In genomic region chr10:118961401-118961800, GRCh38 we compare ENCODE assay signal across 14 cellular contexts.
DNase-seq lines count a peak whose midpoint lies in the region; ATAC-seq and TF ChIP-seq lines count a peak whose summit lies in the region.
"Had no signal": no experiment of that assay in that cellular context is flagged by ENCODE, and none has a peak within 500 bp of the region (broad histone marks: within the 10 kb centered on the region; RNA-seq: fewer than 3 reads in every experiment).

No MANE protein-coding gene starts in this region.

- no peak overlapping the region for H3K9ac ChIP-seq in endodermal cell (ENCODE audit: extremely low read depth, low read length, poor library complexity, severe bottlenecking)
- H3K9ac ChIP-seq: BLaER1 treated with 17β-estradiol and CSF1 and Interleukin-3, amounts not matched to agents 10 nM and 100 nM had no signal

- no peaks in the 10 kb centered on the region for H3K36me3 ChIP-seq in endodermal cell (ENCODE audit: control insufficient read depth, insufficient read depth, low read length)
- H3K36me3 ChIP-seq in vagina = no peaks in the 10 kb centered on the region
- no peaks in the 10 kb centered on the region for H3K36me3 ChIP-seq in upper lobe of left lung
- H3K36me3 ChIP-seq in thyroid gland = no peaks in the 10 kb centered on the region
- H3K36me3 ChIP-seq: BLaER1 treated with 17β-estradiol and CSF1 and Interleukin-3, amounts not matched to agents 10 nM and 100 nM; HAP-1 had no signal

- H3K36me3 Mint-ChIP-seq in endodermal cell (ENCODE audit: low read depth) = no peaks in the 10 kb centered on the region
- H3K36me3 Mint-ChIP-seq: CD4-positive, CD25-positive, alpha-beta regulatory T cell had no signal

- H3K4me1 ChIP-seq in endodermal cell (ENCODE audit: control insufficient read depth, insufficient read depth, low read length) (no peaks in the 10 kb centered on the region), vagina (peaks cover 24% of the 10 kb centered on the region), upper lobe of left lung (peaks cover 3 to 12% (median 11%) of the 10 kb centered on the region in 4 donors), thyroid gland (peaks cover 15 to 23% of the 10 kb centered on the region in 2 donors)
- H3K4me1 ChIP-seq: HAP-1 had no signal

- H3K4me3 ChIP-seq in endodermal cell (ENCODE audit: low read length) (no peak overlapping the region), vagina (no peak overlapping the region), upper lobe of left lung (no peak overlapping the region), thyroid gland (replicated peaks in 1 of 3) (no peak overlapping the region)
- H3K4me3 ChIP-seq: BLaER1 treated with 17β-estradiol and CSF1 and Interleukin-3, amounts not matched to agents 10 nM and 100 nM; HAP-1 had no signal

- peak; percentile 47 for DNase-seq in cardiac septum (ENCODE audit: low spot score)
- DNase-seq in left cardiac atrium = no peak
- peak; percentile 50 for DNase-seq in endodermal cell
- peak; percentile 32 for DNase-seq in posterior vena cava (ENCODE audit: low spot score)
- DNase-seq in vagina (ENCODE audit: extremely low spot score in 2 of 2) = peak; percentile 77 to 81
- no peak for DNase-seq in upper lobe of left lung
- no peak for DNase-seq in thyroid gland
- no peak for DNase-seq in NCI-H2107 treated with DMSO at 0.1 percent for 48 hours (lab: John Stamatoyannopoulos, UW; ENCODE audit: unreplicated experiment)
- DNase-seq: DMS53, GOT3 had no signal

- H3K4me3 Mint-ChIP-seq in endodermal cell = no peak overlapping the region
- H3K4me3 Mint-ChIP-seq: CD4-positive, CD25-positive, alpha-beta regulatory T cell had no signal

- 86 to 94% methylated on average over 3 to 7 of the region's 7 CpGs for WGBS in endodermal cell (ENCODE audit: insufficient coverage in 1 of 2, insufficient read length in 1 of 2), 2 experiments
- 62 to 68% methylated on average over 7 of the region's 7 CpGs for WGBS in upper lobe of left lung, 2 donors
- WGBS in thyroid gland, 2 donors = 75 to 78% methylated on average over 7 of the region's 7 CpGs

- TF ChIP-seq POLR2A in vagina (IDR thresholded peaks at IDR 0.05) (no peak), upper lobe of left lung (IDR thresholded peaks at IDR 0.05) (no peak), thyroid gland (IDR thresholded peaks at IDR 0.05) (no peak)

- no peak for ATAC-seq in left cardiac atrium
- ATAC-seq in upper lobe of left lung (ENCODE audit: low FRiP score in 2 of 2) = no peak

- TF ChIP-seq CTCF in endodermal cell (conservative IDR thresholded peaks at IDR 0.05) (no peak), vagina (IDR thresholded peaks at IDR 0.05) (no peak), upper lobe of left lung (IDR thresholded peaks at IDR 0.05) (no peak), thyroid gland (IDR thresholded peaks at IDR 0.05) (no peak)

- intact Hi-C loops in cardiac septum (cut with DNase I) (no loop called here), left cardiac atrium (cut with DNase I) (no loop called here), posterior vena cava (cut with DNase I) (no loop called here), vagina (cut with DNase I) (no loop called here), thyroid gland (cut with DNase I) (no loop called here)

- no peaks in the 10 kb centered on the region for H3K27me3 ChIP-seq in endodermal cell (ENCODE audit: control insufficient read depth, insufficient read depth, low read length, poor library complexity, severe bottlenecking)
- H3K27me3 ChIP-seq in vagina = no peaks in the 10 kb centered on the region
- H3K27me3 ChIP-seq in upper lobe of left lung = no peaks in the 10 kb centered on the region
- no peaks in the 10 kb centered on the region for H3K27me3 ChIP-seq in thyroid gland
- H3K27me3 ChIP-seq: BLaER1 treated with 17β-estradiol and CSF1 and Interleukin-3, amounts not matched to agents 10 nM and 100 nM had no signal

- no peaks in the 10 kb centered on the region for H3K9me3 Mint-ChIP-seq in endodermal cell
- H3K9me3 Mint-ChIP-seq: CD4-positive, CD25-positive, alpha-beta regulatory T cell had no signal

- no peak overlapping the region for H3K27ac Mint-ChIP-seq in endodermal cell
- H3K27ac Mint-ChIP-seq: CD4-positive, CD25-positive, alpha-beta regulatory T cell had no signal

- no peaks in the 10 kb centered on the region for H3K9me3 ChIP-seq in endodermal cell (ENCODE audit: control insufficient read depth, low read length)
- H3K9me3 ChIP-seq in vagina = no peaks in the 10 kb centered on the region
- H3K9me3 ChIP-seq in upper lobe of left lung = no peaks in the 10 kb centered on the region
- no peaks in the 10 kb centered on the region for H3K9me3 ChIP-seq in thyroid gland
- H3K9me3 ChIP-seq: BLaER1 treated with 17β-estradiol and CSF1 and Interleukin-3, amounts not matched to agents 10 nM and 100 nM; HAP-1 had no signal

- no peak for TF ChIP-seq EP300 in upper lobe of left lung (IDR thresholded peaks at IDR 0.05)

- peaks cover 1% of the 10 kb centered on the region for H3K27me3 Mint-ChIP-seq in endodermal cell (ENCODE audit: insufficient read depth)

- H3K27ac ChIP-seq in endodermal cell (ENCODE audit: low read depth, low read length) = no peak overlapping the region
- no peak overlapping the region for H3K27ac ChIP-seq in vagina
- no peak overlapping the region for H3K27ac ChIP-seq in upper lobe of left lung
- no peak overlapping the region for H3K27ac ChIP-seq in thyroid gland
- H3K27ac ChIP-seq: 22Rv1; BLaER1 treated with 17β-estradiol and CSF1 and Interleukin-3, amounts not matched to agents 10 nM and 100 nM had no signal

- peaks cover 15% of the 10 kb centered on the region for H3K4me1 Mint-ChIP-seq in endodermal cell
- H3K4me1 Mint-ChIP-seq: CD4-positive, CD25-positive, alpha-beta regulatory T cell had no signal

Comparison
In these comparisons a context has a peak if more than half of its experiments do, and no peak if none do; other contexts are left out.
1. DNase-seq: peak in cardiac septum (single experiment), endodermal cell (single experiment), posterior vena cava (single experiment) and vagina (2 of 2); none in left cardiac atrium (single experiment), upper lobe of left lung (0 of 2), thyroid gland (0 of 2) and NCI-H2107 treated with DMSO at 0.1 percent for 48 hours (single experiment).